ENCODE assay signal across 7 cellular contexts in the genomic region with DNA sequence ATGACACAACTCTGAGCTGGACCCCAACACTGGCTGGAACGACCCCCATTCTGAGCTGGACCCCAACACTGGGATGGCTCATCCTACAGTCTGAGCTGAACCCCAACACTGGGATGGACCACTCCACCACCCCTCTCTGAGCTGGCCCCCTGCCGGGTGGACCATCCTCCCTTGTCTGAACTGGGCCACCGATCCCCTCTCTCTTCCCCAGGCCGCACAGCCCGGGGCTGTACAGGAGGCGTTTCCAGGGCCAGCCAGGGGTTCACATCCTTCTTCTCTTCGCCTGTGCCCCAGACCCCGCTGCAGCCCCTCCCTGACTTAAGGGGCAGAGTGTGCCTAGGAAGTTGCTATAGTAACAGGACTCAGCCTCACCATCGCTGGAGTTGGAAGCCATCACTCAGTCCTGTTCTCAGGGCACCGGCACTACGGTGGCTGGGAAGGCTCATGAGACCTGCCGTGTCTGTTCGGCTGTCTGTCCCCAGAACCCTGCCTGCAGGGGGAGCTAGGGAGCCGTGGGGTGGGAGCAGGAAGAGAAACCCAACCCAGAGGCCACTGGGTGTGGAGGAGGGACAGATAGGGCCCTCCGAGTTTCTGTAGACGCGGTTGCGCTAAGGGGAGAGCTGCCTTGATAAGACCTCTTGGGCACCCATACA.
DNase-seq lines count a peak whose midpoint lies in the region; ATAC-seq, FAIRE-seq and TF ChIP-seq lines count a peak whose summit lies in the region.

No MANE protein-coding gene starts in this region.

- no peaks in the 10 kb centered on the region for H3K36me3 ChIP-seq in HUES48 (ENCODE audit: control insufficient read depth, insufficient read depth, low read length)
- no peaks in the 10 kb centered on the region; the same call in 1 of the 2 replicates for H3K36me3 ChIP-seq in WERI-Rb-1
- H3K36me3 ChIP-seq in rectal smooth muscle tissue (ENCODE audit: control insufficient read depth, insufficient read depth, low read length): no peaks in the 10 kb centered on the region

- FAIRE-seq in GM19239 (lab: Jason Lieb, UNC): no peak

- H3K9ac ChIP-seq in HUES48 (ENCODE audit: low read depth, low read length) (no peak overlapping the region), rectal smooth muscle tissue (ENCODE audit: low read length) (no peak overlapping the region)

- H3K4me3 ChIP-seq in HUES48 (ENCODE audit: low read depth, low read length) (no peak overlapping the region), WERI-Rb-1 (ENCODE audit: low read depth, low read length) (no peak overlapping the region), rectal smooth muscle tissue (ENCODE audit: low read length) (no peak overlapping the region)

- TF ChIP-seq CTCF in WERI-Rb-1 (IDR thresholded peaks at IDR 0.05; ENCODE audit: low read depth, low read length): peak; percentile 47

- DNase-seq in WERI-Rb-1: peak; percentile 39
- peak; percentile 44 for DNase-seq in effector CD8-positive, alpha-beta T cell (lab: John Stamatoyannopoulos, UW)
- DNase-seq in NCI-H524 (lab: John Stamatoyannopoulos, UW): no peak
- no peak for DNase-seq in GM19239 (ENCODE audit: insufficient read length, low spot score)

- H3K4me1 ChIP-seq in HUES48 (ENCODE audit: control insufficient read depth, insufficient read depth, low read length) (peaks cover 30% of the 10 kb centered on the region), rectal smooth muscle tissue (ENCODE audit: control insufficient read depth, insufficient read depth, low read length) (peaks cover 29% of the 10 kb centered on the region)

- H3K27me3 ChIP-seq in HUES48 (ENCODE audit: control insufficient read depth, insufficient read depth, low read length) (no peaks in the 10 kb centered on the region), WERI-Rb-1 (ENCODE audit: insufficient read depth, low read depth, severe bottlenecking) (no peaks in the 10 kb centered on the region), rectal smooth muscle tissue (ENCODE audit: control insufficient read depth, insufficient read depth, low read length) (no peaks in the 10 kb centered on the region)

- ATAC-seq in GM18873 (IDR thresholded peaks at IDR 0.05; ENCODE audit: low FRiP score, unreplicated experiment): no peak

- peak overlapping the region; percentile 7 for H3K27ac ChIP-seq in HUES48 (ENCODE audit: low read depth, low read length)
- H3K27ac ChIP-seq in WERI-Rb-1: no peak overlapping the region; the same call in 1 of the 2 replicates
- H3K27ac ChIP-seq in rectal smooth muscle tissue (ENCODE audit: low read depth, low read length): peak overlapping the region; percentile 68

- H3K9me3 ChIP-seq in HUES48 (ENCODE audit: control insufficient read depth, insufficient read depth, low read length) (no peaks in the 10 kb centered on the region), WERI-Rb-1 (ENCODE audit: severe bottlenecking) (no peaks in the 10 kb centered on the region)

Comparison
In these comparisons a context has a peak if more than half of its experiments do, and no peak if none do; other contexts are left out.
1. DNase-seq: peak in WERI-Rb-1 (single experiment) and effector CD8-positive, alpha-beta T cell (single experiment); none in NCI-H524 (0 of 2) and GM19239 (single experiment).